ENCODE assay signal across 19 cellular contexts in genomic region chr16:56448005-56448404, GRCh38. TPM values are rescaled to one million over a fixed set of nuclear protein-coding genes. Genes with fewer than 3 reads are reported as not detected.
DNase-seq lines count a peak whose midpoint lies in the region; ATAC-seq and TF ChIP-seq lines count a peak whose summit lies in the region.
"Had no signal": no experiment of that assay in that cellular context is flagged by ENCODE, and none has a peak within 500 bp of the region (broad histone marks: within the 10 kb centered on the region; RNA-seq: fewer than 3 reads in every experiment).

No MANE protein-coding gene starts in this region.

- H3K79me2 ChIP-seq in SU-DHL-6 (ENCODE audit: insufficient read depth, low read length) (peaks cover 95% of the 10 kb centered on the region), fibroblast of lung (ENCODE audit: control insufficient read depth, insufficient read depth, low read length) (peaks cover 62% of the 10 kb centered on the region)

- H3K27me3 Mint-ChIP-seq in CD4-positive, CD25-positive, alpha-beta regulatory T cell, result no peaks in the 10 kb centered on the region
- H3K27me3 Mint-ChIP-seq: B cell, memory B cell had no signal

- POLR2A ChIA-PET in A673 (lab: Charles Lee; ENCODE audit: low non-redundant PET), result no interaction called here

- H3K4me2 ChIP-seq in SU-DHL-6 (ENCODE audit: low read depth, low read length, poor library complexity, severe bottlenecking) (peak overlapping the region; percentile 82), fibroblast of lung (ENCODE audit: extremely low read depth, insufficient read depth, low read length) (peak overlapping the region; percentile 2)

- H3K36me3 ChIP-seq in A673 (ENCODE audit: insufficient read depth, low read length, poor library complexity, severe bottlenecking) (peaks cover 35% of the 10 kb centered on the region), SU-DHL-6 (ENCODE audit: low read length) (peaks cover 25% of the 10 kb centered on the region), fibroblast of lung (ENCODE audit: control insufficient read depth, insufficient read depth, low read length) (no peaks in the 10 kb centered on the region), SJCRH30 (peaks cover 45% of the 10 kb centered on the region)
- H3K36me3 ChIP-seq in CD4-positive, CD25-positive, alpha-beta regulatory T cell (ENCODE audit: control insufficient read depth, insufficient read depth, low read length), result peaks cover 29% of the 10 kb centered on the region

- H3K27me3 ChIP-seq in A673 (replicated peaks; ENCODE audit: insufficient read depth, low read depth, low read length, poor library complexity) (no peaks in the 10 kb centered on the region), SU-DHL-6 (ENCODE audit: low read length) (no peaks in the 10 kb centered on the region), fibroblast of lung (ENCODE audit: control insufficient read depth, insufficient read depth, low read length) (no peaks in the 10 kb centered on the region), SJCRH30 (no peaks in the 10 kb centered on the region)
- H3K27me3 ChIP-seq in CD4-positive, CD25-positive, alpha-beta regulatory T cell (ENCODE audit: control insufficient read depth, insufficient read depth, low read length), result no peaks in the 10 kb centered on the region
- H3K27me3 ChIP-seq: body of pancreas, foreskin keratinocyte had no signal

- H3K4me3 ChIP-seq in A673 (ENCODE audit: low read depth, low read length, poor library complexity, severe bottlenecking) (no peak overlapping the region), SU-DHL-6 (ENCODE audit: insufficient read depth, low read length, poor library complexity, severe bottlenecking) (no peak overlapping the region), fibroblast of lung (replicated peaks in 1 of 4; ENCODE audit: control extremely low read depth in 1 of 4, insufficient read depth in 1 of 4, low read depth in 3 of 4, low read length in 4 of 4) (no peak overlapping the region), SJCRH30 (no peak overlapping the region)
- H3K4me3 ChIP-seq in CD4-positive, CD25-positive, alpha-beta regulatory T cell (ENCODE audit: low read depth, low read length), result peak overlapping the region; percentile 42
- H3K4me3 ChIP-seq: body of pancreas, coronary artery, thoracic aorta had no signal

- H3K27ac ChIP-seq in A673 (ENCODE audit: low read depth, low read length, poor library complexity, severe bottlenecking) (peak overlapping the region; percentile 27), SU-DHL-6 (ENCODE audit: low read depth, low read length) (no peak overlapping the region), fibroblast of lung (ENCODE audit: insufficient read depth, low read length) (no peak overlapping the region), SJCRH30 (no peak overlapping the region)
- H3K27ac ChIP-seq in CD4-positive, CD25-positive, alpha-beta regulatory T cell (ENCODE audit: insufficient read depth, low read length, poor library complexity, severe bottlenecking), result no peak overlapping the region
- H3K27ac ChIP-seq: body of pancreas, coronary artery, foreskin keratinocyte, thoracic aorta, WERI-Rb-1 had no signal

- H3F3A ChIP-seq in SU-DHL-6 (ENCODE audit: insufficient read depth), result no peaks in the 10 kb centered on the region

- H4K20me1 ChIP-seq in SU-DHL-6 (ENCODE audit: low read depth, low read length), result peaks cover 32% of the 10 kb centered on the region
- no peaks in the 10 kb centered on the region for H4K20me1 ChIP-seq in fibroblast of lung (ENCODE audit: control insufficient read depth, extremely low read depth, insufficient read depth, low read length)

- H3K36me3 Mint-ChIP-seq in CD4-positive, CD25-positive, alpha-beta regulatory T cell, result peaks cover 10% of the 10 kb centered on the region

- no peak for ATAC-seq in CD4-positive, CD25-positive, alpha-beta regulatory T cell (ENCODE audit: low read depth in 2 of 2)
- ATAC-seq in HG02938 (IDR thresholded peaks at IDR 0.05; ENCODE audit: unreplicated experiment), result no peak
- ATAC-seq: body of pancreas, foreskin keratinocyte had no signal

- H3K9me2 ChIP-seq in SU-DHL-6 (replicated peaks; ENCODE audit: insufficient read depth, low read length), result no peaks in the 10 kb centered on the region

- no peak overlapping the region for H2AFZ ChIP-seq in SU-DHL-6 (ENCODE audit: low read depth, low read length, severe bottlenecking)
- H2AFZ ChIP-seq in fibroblast of lung (ENCODE audit: low read length), result no peak overlapping the region

- CTCF ChIA-PET in A673 (lab: Charles Lee), result no interaction called here

- H3K9ac ChIP-seq in SU-DHL-6 (ENCODE audit: low read length) (no peak overlapping the region), fibroblast of lung (ENCODE audit: insufficient read depth, low read length) (no peak overlapping the region)

- H3K27ac Mint-ChIP-seq in CD4-positive, CD25-positive, alpha-beta regulatory T cell, result peak overlapping the region; percentile 28 to 58 (median 52)
- H3K27ac Mint-ChIP-seq: B cell, memory B cell had no signal

- intact Hi-C loops in A673 (cut with micrococcal nuclease; ENCODE audit: unreplicated experiment), result no loop called here

- H3K9me3 ChIP-seq in A673 (ENCODE audit: low read depth, low read length, poor library complexity, severe bottlenecking) (no peaks in the 10 kb centered on the region), SU-DHL-6 (ENCODE audit: insufficient read depth, low read length) (no peaks in the 10 kb centered on the region), fibroblast of lung (ENCODE audit: control insufficient read depth, insufficient read depth, low read depth, low read length) (no peaks in the 10 kb centered on the region), SJCRH30 (replicated peaks) (no peaks in the 10 kb centered on the region)
- no peaks in the 10 kb centered on the region for H3K9me3 ChIP-seq in CD4-positive, CD25-positive, alpha-beta regulatory T cell (ENCODE audit: control insufficient read depth in 2 of 2, low read length in 2 of 2)
- H3K9me3 ChIP-seq: body of pancreas, thoracic aorta had no signal

- BruUV-seq in A673 (replicated peaks; lab: Mats Ljungman, UMichigan), result no TSS peak

- H3K4me3 Mint-ChIP-seq in CD4-positive, CD25-positive, alpha-beta regulatory T cell, result peak overlapping the region; percentile 1 to 61 (median 55)
- H3K4me3 Mint-ChIP-seq: B cell, memory B cell had no signal

- TF ChIP-seq CTCF in A673 (conservative IDR thresholded peaks at IDR 0.05; ENCODE audit: low read depth, low read length) (no peak), SU-DHL-6 (IDR thresholded peaks at IDR 0.05; ENCODE audit: insufficient read depth, low read length, poor library complexity, severe bottlenecking) (no peak), fibroblast of lung (conservative IDR thresholded peaks at IDR 0.05 in 1 of 2, IDR thresholded peaks at IDR 0.05 in 1 of 2; ENCODE audit: low read depth in 1 of 2, low read length in 2 of 2) (no peak)

- peaks cover 25 to 63% (median 42%) of the 10 kb centered on the region in 4 donors for H3K4me1 Mint-ChIP-seq in CD4-positive, CD25-positive, alpha-beta regulatory T cell

- DNase-seq in A673 (ENCODE audit: low spot score) (no peak), fibroblast of lung (ENCODE audit: low read depth in 2 of 2) (no peak), SJCRH30 (no peak), MV-4-11 (lab: John Stamatoyannopoulos, UW) (no peak)
- DNase-seq in CD4-positive, CD25-positive, alpha-beta regulatory T cell, result no peak
- DNase-seq in stimulated activated CD4-positive, alpha-beta T cell treated with anti-CD3 and anti-CD28 coated beads, Interleukin-12 subunit alpha, Interleukin-12 subunit beta, amount 100 ng/mL, for 4 hours, result no peak
- DNase-seq: activated naive CD4-positive, alpha-beta T cell; body of pancreas; DMS153; foreskin keratinocyte; NCI-H1436 treated with DMSO at 0.1 percent for 48 hours; nephron progenitor cell; WERI-Rb-1 had no signal

- peaks cover 0 to 2% (median 0%) of the 10 kb centered on the region in 7 donors for H3K9me3 Mint-ChIP-seq in CD4-positive, CD25-positive, alpha-beta regulatory T cell
- H3K9me3 Mint-ChIP-seq: memory B cell, nephron progenitor cell had no signal

- H3K4me1 ChIP-seq in A673 (ENCODE audit: insufficient read depth, low read length, poor library complexity, severe bottlenecking), result peaks cover 35% of the 10 kb centered on the region
- peaks cover 38% of the 10 kb centered on the region for H3K4me1 ChIP-seq in CD4-positive, CD25-positive, alpha-beta regulatory T cell (ENCODE audit: control insufficient read depth, insufficient read depth, low read length, poor library complexity, severe bottlenecking)
- peaks cover 3% of the 10 kb centered on the region for H3K4me1 ChIP-seq in fibroblast of lung (ENCODE audit: control insufficient read depth, extremely low read depth, insufficient read depth, low read length)
- H3K4me1 ChIP-seq in SJCRH30, result peaks cover 9% of the 10 kb centered on the region; the same call in 1 of the 2 replicates

RNA-seq across cellular contexts. Expression of gene NUDT21, which starts 3.1 kb away (rescaled TPM):
- total RNA-seq in A673 (2021) (220 and 231 TPM in 2 replicates), fibroblast of lung (64.2 and 69.9 TPM in 2 replicates)
- 111 TPM for total RNA-seq in CD4-positive, CD25-positive, alpha-beta regulatory T cell
- 100 to 1,000 TPM in 3 of 4 donors, 10 to 100 TPM in 1; 91.9 to 128 (median 104) TPM for polyA plus RNA-seq in CD4-positive, CD25-positive, alpha-beta regulatory T cell
- polyA plus RNA-seq in fibroblast of lung, result 132 and 136 TPM in 2 replicates
- 79.7 and 113 TPM in 2 replicates for polyA plus RNA-seq in fibroblast of lung (2012)
- 37.0 and 44.5 TPM in 2 replicates for polyA minus RNA-seq in fibroblast of lung (ENCODE audit: low replicate concordance)
- total RNA-seq in SJCRH30 (2014; rRNA removed; shearing (Covaris generic)), result 243 and 262 TPM in 2 replicates

RNA-seq across cellular contexts. Expression of gene OGFOD1, which starts 3.3 kb away (rescaled TPM):
- total RNA-seq in A673 (2021) (68.4 and 78.1 TPM in 2 replicates), fibroblast of lung (54.7 and 55.0 TPM in 2 replicates)
- total RNA-seq in CD4-positive, CD25-positive, alpha-beta regulatory T cell, result 22.7 TPM
- 10 to 100 TPM; 80.9 to 96.4 (median 85.7) TPM for polyA plus RNA-seq in CD4-positive, CD25-positive, alpha-beta regulatory T cell
- 101 and 110 TPM in 2 replicates for polyA plus RNA-seq in fibroblast of lung
- 47.8 and 52.7 TPM in 2 replicates for polyA plus RNA-seq in fibroblast of lung (2012)
- 8.6 and 30.1 TPM in 2 replicates for polyA minus RNA-seq in fibroblast of lung (ENCODE audit: low replicate concordance)
- 150 and 179 TPM in 2 replicates for total RNA-seq in SJCRH30 (2014; rRNA removed; shearing (Covaris generic))

RNA-seq across cellular contexts. Expression of gene AMFR, which starts 22.7 kb away (rescaled TPM):
- total RNA-seq in A673 (2021) (48.1 and 51.3 TPM in 2 replicates), fibroblast of lung (350 and 413 TPM in 2 replicates)
- total RNA-seq in CD4-positive, CD25-positive, alpha-beta regulatory T cell, result 77.3 TPM
- 10 to 100 TPM; 21.1 to 60.4 (median 44.0) TPM for polyA plus RNA-seq in CD4-positive, CD25-positive, alpha-beta regulatory T cell
- 75.9 and 76.1 TPM in 2 replicates for polyA plus RNA-seq in fibroblast of lung
- 74.2 and 82.1 TPM in 2 replicates for polyA plus RNA-seq in fibroblast of lung (2012)
- 873 and 979 TPM in 2 replicates for polyA minus RNA-seq in fibroblast of lung (ENCODE audit: low replicate concordance)
- 140 TPM in 2 replicates for total RNA-seq in SJCRH30 (2014; rRNA removed; shearing (Covaris generic))
